In the genomic region with DNA sequence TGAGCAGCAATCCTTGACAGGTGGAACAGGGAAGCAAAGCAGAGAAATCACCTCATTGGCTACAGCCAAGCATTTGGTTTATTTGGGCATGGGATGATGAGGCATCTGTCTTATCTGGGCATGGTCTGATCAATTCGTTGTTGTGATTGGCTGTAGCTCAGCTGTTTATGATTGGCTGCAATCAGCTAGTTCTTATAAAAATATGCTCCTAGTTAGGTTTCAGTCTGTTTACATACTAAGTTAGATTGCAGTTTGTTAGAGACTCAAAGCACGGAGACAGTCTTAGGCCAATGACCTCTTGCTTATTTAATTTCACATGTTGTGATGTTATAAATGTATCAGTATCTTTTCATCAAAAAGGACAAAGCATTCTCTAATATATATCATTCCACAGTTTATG, we compare ENCODE assay signal across 15 cellular contexts.
DNase-seq lines count a peak whose midpoint lies in the region; ATAC-seq and TF ChIP-seq lines count a peak whose summit lies in the region.
"Had no signal": no experiment of that assay in that cellular context is flagged by ENCODE, and none has a peak within 500 bp of the region (broad histone marks: within the 10 kb centered on the region; RNA-seq: fewer than 3 reads in every experiment).

No MANE protein-coding gene starts in this region.

- DNase-seq in DMS114 treated with DMSO at 0.1 percent for 48 hours (lab: John Stamatoyannopoulos, UW; ENCODE audit: unreplicated experiment) (peak; percentile 95), SK-N-SH (no peak), mesenchymal stem cell (no peak), thyroid gland (peak; percentile 8 to 27), osteoblast (ENCODE audit: insufficient read length, low spot score, missing footprints) (no peak), cerebellar cortex (ENCODE audit: low spot score) (no peak), upper lobe of right lung (no peak)
- DNase-seq: 8988T; Calu3; CD4-positive, alpha-beta T cell; DMS 273 treated with DMSO at 0.1 percent for 48 hours; DMS79; GOT3; H9 had no signal

- H3F3A ChIP-seq in SK-N-SH (replicated peaks; ENCODE audit: insufficient read depth): peaks cover 14% of the 10 kb centered on the region

- H3K9me2 ChIP-seq in SK-N-SH: no peaks in the 10 kb centered on the region

- no peak overlapping the region for H2BK5ac ChIP-seq in mesenchymal stem cell (ENCODE audit: low read depth, low read length, poor library complexity, severe bottlenecking)

- H4K20me1 ChIP-seq in SK-N-SH (ENCODE audit: insufficient read depth) (no peaks in the 10 kb centered on the region), osteoblast (ENCODE audit: insufficient read depth, low read length) (no peaks in the 10 kb centered on the region)
- H4K20me1 ChIP-seq: BLaER1 treated with 17β-estradiol and CSF1 and Interleukin-3, amounts not matched to agents 10 nM and 100 nM had no signal

- no peak overlapping the region for H2BK15ac ChIP-seq in mesenchymal stem cell (ENCODE audit: low read depth, poor library complexity, severe bottlenecking)

- no peak overlapping the region for H3K23ac ChIP-seq in mesenchymal stem cell (ENCODE audit: low read length in 2 of 2)

- H4K8ac ChIP-seq in mesenchymal stem cell (ENCODE audit: low read length): peak overlapping the region; percentile 14

- H3K14ac ChIP-seq in mesenchymal stem cell (ENCODE audit: low read length in 2 of 2): no peak overlapping the region

- H2AFZ ChIP-seq in SK-N-SH (ENCODE audit: low read depth): peak overlapping the region; percentile 20; the same call in 1 of the 2 replicates
- no peak overlapping the region for H2AFZ ChIP-seq in mesenchymal stem cell (ENCODE audit: low read depth, low read length)
- no peak overlapping the region for H2AFZ ChIP-seq in osteoblast (ENCODE audit: low read length)

- no peaks in the 10 kb centered on the region for H3K36me3 ChIP-seq in SK-N-SH (replicated peaks in 1 of 2; ENCODE audit: control insufficient read depth in 1 of 2, insufficient read depth in 2 of 2, low read length in 1 of 2)
- H3K36me3 ChIP-seq in mesenchymal stem cell (ENCODE audit: control insufficient read depth in 1 of 2, insufficient read depth in 2 of 2, low read depth in 1 of 2, low read length in 2 of 2): no peaks in the 10 kb centered on the region
- H3K36me3 ChIP-seq in thyroid gland: no peaks in the 10 kb centered on the region
- no peaks in the 10 kb centered on the region for H3K36me3 ChIP-seq in osteoblast (ENCODE audit: insufficient read depth, low read length)
- no peaks in the 10 kb centered on the region for H3K36me3 ChIP-seq in upper lobe of right lung
- H3K36me3 ChIP-seq: BLaER1 treated with 17β-estradiol and CSF1 and Interleukin-3, amounts not matched to agents 10 nM and 100 nM had no signal

- TF ChIP-seq RAD21 in SK-N-SH (IDR thresholded peaks at IDR 0.05; ENCODE audit: low read length): no peak

- H3K27ac ChIP-seq in SK-N-SH (ENCODE audit: low read depth in 2 of 2, low read length in 1 of 2) (no peak overlapping the region), mesenchymal stem cell (ENCODE audit: low read length, poor library complexity, severe bottlenecking) (no peak overlapping the region), thyroid gland (no peak overlapping the region), osteoblast (ENCODE audit: low read depth, low read length) (no peak overlapping the region), upper lobe of right lung (no peak overlapping the region)
- H3K27ac ChIP-seq: BLaER1 treated with 17β-estradiol and CSF1 and Interleukin-3, amounts not matched to agents 10 nM and 100 nM had no signal

- intact Hi-C loops in thyroid gland (cut with DNase I): no loop called here
- intact Hi-C loops in upper lobe of right lung (cut with DNase I): no loop called here

- H3K4me3 ChIP-seq in SK-N-SH (ENCODE audit: low read depth in 2 of 2, low read length in 1 of 2) (no peak overlapping the region), mesenchymal stem cell (ENCODE audit: insufficient read depth in 1 of 2, low read depth in 1 of 2, low read length in 2 of 2) (no peak overlapping the region), thyroid gland (replicated peaks in 1 of 3) (no peak overlapping the region), osteoblast (ENCODE audit: insufficient read depth, low read length) (no peak overlapping the region), upper lobe of right lung (no peak overlapping the region)
- H3K4me3 ChIP-seq: BLaER1 treated with 17β-estradiol and CSF1 and Interleukin-3, amounts not matched to agents 10 nM and 100 nM had no signal

- H3K4me1 ChIP-seq in SK-N-SH (ENCODE audit: control insufficient read depth in 1 of 2, insufficient read depth in 2 of 2, low read depth in 1 of 2, low read length in 1 of 2) (peaks cover 0 to 11% of the 10 kb centered on the region in 2 experiments; a peak in 2 of 4 replicates), mesenchymal stem cell (ENCODE audit: control insufficient read depth, insufficient read depth, low read depth, low read length) (no peaks in the 10 kb centered on the region), thyroid gland (no peaks in the 10 kb centered on the region), osteoblast (ENCODE audit: insufficient read depth, low read length) (peaks cover 12% of the 10 kb centered on the region), upper lobe of right lung (no peaks in the 10 kb centered on the region)

- H3K4ac ChIP-seq in mesenchymal stem cell (ENCODE audit: low read depth in 1 of 2, low read length in 2 of 2): no peak overlapping the region

- WGBS in SK-N-SH (ENCODE audit: low lambda C conversion rate): 36% methylated on average over 2 of the region's 2 CpGs
- WGBS in mesenchymal stem cell: 63% methylated on average over 2 of the region's 2 CpGs
- 50 to 56% methylated on average over 2 of the region's 2 CpGs for WGBS in thyroid gland, 2 donors

- no peak overlapping the region for H3K9ac ChIP-seq in SK-N-SH
- H3K9ac ChIP-seq in mesenchymal stem cell (ENCODE audit: low read length): no peak overlapping the region
- H3K9ac ChIP-seq: BLaER1 treated with 17β-estradiol and CSF1 and Interleukin-3, amounts not matched to agents 10 nM and 100 nM had no signal

- no peak overlapping the region for H2BK120ac ChIP-seq in mesenchymal stem cell (ENCODE audit: low read depth, low read length)

- POLR2A ChIA-PET in SK-N-SH (lab: Yijun Ruan, JAX): no interaction called here

- no peak for TF ChIP-seq EP300 in SK-N-SH (IDR thresholded peaks at IDR 0.05; ENCODE audit: borderline replicate concordance in 1 of 2, low read depth in 1 of 2, low read length in 1 of 2)

- no peaks in the 10 kb centered on the region for H3K79me2 ChIP-seq in SK-N-SH (ENCODE audit: insufficient read depth)
- H3K79me2 ChIP-seq in osteoblast (ENCODE audit: insufficient read depth, low read length): no peaks in the 10 kb centered on the region

- H4K91ac ChIP-seq in mesenchymal stem cell (ENCODE audit: low read length): peak overlapping the region; percentile 66

- TF ChIP-seq CTCF in SK-N-SH (IDR thresholded peaks at IDR 0.05): no peak
- no peak for TF ChIP-seq CTCF in thyroid gland (IDR thresholded peaks at IDR 0.05)
- no peak for TF ChIP-seq CTCF in osteoblast (IDR thresholded peaks at IDR 0.05; ENCODE audit: extremely low read depth, low read depth, low read length)
- TF ChIP-seq CTCF in upper lobe of right lung (IDR thresholded peaks at IDR 0.05): no peak

- no peak overlapping the region for H2AK5ac ChIP-seq in mesenchymal stem cell (ENCODE audit: low read length, severe bottlenecking)

- no peak overlapping the region for H3K18ac ChIP-seq in mesenchymal stem cell (ENCODE audit: low read depth in 1 of 2, low read length in 2 of 2)

- H2BK12ac ChIP-seq in mesenchymal stem cell (ENCODE audit: low read length in 2 of 2): no peak overlapping the region

- no peaks in the 10 kb centered on the region for H3K27me3 ChIP-seq in SK-N-SH (ENCODE audit: insufficient read depth)
- no peaks in the 10 kb centered on the region for H3K27me3 ChIP-seq in mesenchymal stem cell (ENCODE audit: control insufficient read depth in 1 of 2, insufficient read depth in 1 of 2, low read length in 2 of 2)
- no peaks in the 10 kb centered on the region for H3K27me3 ChIP-seq in thyroid gland
- no peaks in the 10 kb centered on the region for H3K27me3 ChIP-seq in osteoblast (ENCODE audit: insufficient read depth, low read length)
- H3K27me3 ChIP-seq in upper lobe of right lung: no peaks in the 10 kb centered on the region
- H3K27me3 ChIP-seq: BLaER1 treated with 17β-estradiol and CSF1 and Interleukin-3, amounts not matched to agents 10 nM and 100 nM had no signal

- peak overlapping the region; percentile 21; the same call in 1 of the 2 replicates for H3K4me2 ChIP-seq in SK-N-SH
- no peak overlapping the region for H3K4me2 ChIP-seq in mesenchymal stem cell (ENCODE audit: low read length, poor library complexity, severe bottlenecking)
- H3K4me2 ChIP-seq in osteoblast (ENCODE audit: insufficient read depth, low read length): no peak overlapping the region
- H3K4me2 ChIP-seq: BLaER1 treated with 17β-estradiol and CSF1 and Interleukin-3, amounts not matched to agents 10 nM and 100 nM had no signal

- no peak for ATAC-seq in upper lobe of right lung

- H3K79me1 ChIP-seq in mesenchymal stem cell (replicated peaks; ENCODE audit: low read length, poor library complexity, severe bottlenecking): no peaks in the 10 kb centered on the region

- CTCF ChIA-PET in SK-N-SH (lab: Yijun Ruan, JAX): no interaction called here

- no peak for TF ChIP-seq POLR2A in thyroid gland (IDR thresholded peaks at IDR 0.05)

- H3K9me3 ChIP-seq in SK-N-SH (no peaks in the 10 kb centered on the region), mesenchymal stem cell (ENCODE audit: control insufficient read depth, low read length) (no peaks in the 10 kb centered on the region), thyroid gland (no peaks in the 10 kb centered on the region), osteoblast (ENCODE audit: low read depth, low read length) (no peaks in the 10 kb centered on the region), upper lobe of right lung (no peaks in the 10 kb centered on the region)

TF ChIP-seq in SK-N-SH, 30 proteins besides CTCF, POLR2A, EP300 and RAD21:
- TF ChIP-seq TCF12 (IDR thresholded peaks at IDR 0.05): no peak
- TF ChIP-seq, protein P1, sequence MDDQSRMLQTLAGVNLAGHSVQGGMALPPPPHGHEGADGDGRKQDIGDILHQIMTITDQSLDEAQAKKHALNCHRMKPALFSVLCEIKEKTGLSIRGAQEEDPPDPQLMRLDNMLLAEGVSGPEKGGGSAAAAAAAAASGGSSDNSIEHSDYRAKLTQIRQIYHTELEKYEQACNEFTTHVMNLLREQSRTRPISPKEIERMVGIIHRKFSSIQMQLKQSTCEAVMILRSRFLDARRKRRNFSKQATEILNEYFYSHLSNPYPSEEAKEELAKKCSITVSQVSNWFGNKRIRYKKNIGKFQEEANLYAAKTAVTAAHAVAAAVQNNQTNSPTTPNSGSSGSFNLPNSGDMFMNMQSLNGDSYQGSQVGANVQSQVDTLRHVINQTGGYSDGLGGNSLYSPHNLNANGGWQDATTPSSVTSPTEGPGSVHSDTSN (IDR thresholded peaks at IDR 0.05): 0 out of 2 replicates have a peak, but pooled peaks have one; percentile 9

Comparison
In these comparisons a context has a peak if more than half of its experiments do, and no peak if none do; other contexts are left out.
1. DNase-seq: peak in DMS114 treated with DMSO at 0.1 percent for 48 hours (single experiment) and thyroid gland (2 of 2); none in SK-N-SH (single experiment), mesenchymal stem cell (single experiment), osteoblast (single experiment), cerebellar cortex (single experiment) and upper lobe of right lung (single experiment).